Comparison of ENCODE assay signal across 19 cellular contexts in genomic region chr7:75559355-75559986, GRCh38.
A peak's percentile ranks its signal among the peaks of the same experiment; 100 is the strongest.
DNase-seq lines count a peak whose midpoint lies in the region; ATAC-seq, FAIRE-seq and TF ChIP-seq lines count a peak whose summit lies in the region.
"Had no signal": no experiment of that assay in that cellular context is flagged by ENCODE, and none has a peak within 500 bp of the region (broad histone marks: within the 10 kb centered on the region; RNA-seq: fewer than 3 reads in every experiment).

No MANE protein-coding gene starts in this region.

- no peak overlapping the region for H3K9ac ChIP-seq in BLaER1

- H3K4me1 ChIP-seq in BLaER1 (peaks cover 17% of the 10 kb centered on the region), foreskin keratinocyte (no peaks in the 10 kb centered on the region), uterus (no peaks in the 10 kb centered on the region)

- peak; percentile 84 for DNase-seq in RCC 7860 (ENCODE audit: low spot score)
- DNase-seq in glomerular visceral epithelial cell (ENCODE audit: extremely low spot score): peak; percentile 96
- DNase-seq in non-pigmented ciliary epithelial cell (ENCODE audit: low read depth): peak; percentile 59
- no peak for DNase-seq in foreskin keratinocyte
- no peak for DNase-seq in uterus
- no peak for DNase-seq in NCI-H510A (lab: John Stamatoyannopoulos, UW)
- DNase-seq: activated naive CD4-positive, alpha-beta T cell; activated T-cell treated with anti-CD3 and anti-CD28 coated beads, Interleukin-2, amount 50 U/mL, for 4 hours; amniotic stem cell; CD4-positive, CD25-positive, alpha-beta regulatory T cell; IMR-90; right cardiac atrium; Right ventricle myocardium superior; stimulated activated CD8-positive, alpha-beta memory T cell treated with anti-CD3 and anti-CD28 coated beads, Interleukin-4, amount 100 ng/mL, for 48 hours had no signal

- no peaks in the 10 kb centered on the region for H3K27me3 ChIP-seq in BLaER1
- H3K27me3 ChIP-seq in foreskin keratinocyte: no peaks in the 10 kb centered on the region
- no peaks in the 10 kb centered on the region for H3K27me3 ChIP-seq in uterus
- H3K27me3 ChIP-seq: dorsolateral prefrontal cortex, upper lobe of left lung had no signal

- ATAC-seq in HG02852 (IDR thresholded peaks at IDR 0.05; ENCODE audit: unreplicated experiment): no peak
- no peak for ATAC-seq in foreskin keratinocyte
- ATAC-seq: activated T-cell treated with anti-CD3 and anti-CD28 coated beads, Interleukin-2, amount 50 U/mL, for 4 hours; right cardiac atrium had no signal

- H3K4me3 ChIP-seq in BLaER1: no peak overlapping the region
- no peak overlapping the region for H3K4me3 ChIP-seq in uterus
- H3K4me3 ChIP-seq: upper lobe of left lung had no signal

- TF ChIP-seq CTCF in foreskin keratinocyte (conservative IDR thresholded peaks at IDR 0.05): no peak
- no peak for TF ChIP-seq CTCF in uterus (IDR thresholded peaks at IDR 0.05)

- H3K9me3 ChIP-seq in BLaER1 (0 out of 2 replicates have a peak, but pooled peaks cover 8% of the 10 kb centered on the region), uterus (no peaks in the 10 kb centered on the region)
- H3K9me3 ChIP-seq: upper lobe of left lung had no signal

- peak overlapping the region; percentile 64 for H3K4me2 ChIP-seq in BLaER1

- intact Hi-C loops in uterus (cut with DNase I; ENCODE audit: low total_unique reads): no loop called here

- TF ChIP-seq POLR2A in uterus (IDR thresholded peaks at IDR 0.05): no peak

- H3K27ac ChIP-seq in BLaER1 (0 out of 2 replicates have a peak overlapping the region, but pooled peaks have one; percentile 23), foreskin keratinocyte (no peak overlapping the region), uterus (no peak overlapping the region)
- H3K27ac ChIP-seq: upper lobe of left lung had no signal

- H4K20me1 ChIP-seq in BLaER1: no peaks in the 10 kb centered on the region

- FAIRE-seq in RCC 7860 (lab: Jason Lieb, UNC): no peak
- FAIRE-seq: H1 had no signal

- H3K36me3 ChIP-seq in BLaER1 (peaks cover 72% of the 10 kb centered on the region), uterus (no peaks in the 10 kb centered on the region)

Comparison
In these comparisons a context has a peak if more than half of its experiments do, and no peak if none do; other contexts are left out.
1. DNase-seq: peak in RCC 7860 (single experiment), glomerular visceral epithelial cell (single experiment) and non-pigmented ciliary epithelial cell (single experiment); none in foreskin keratinocyte (0 of 2), uterus (0 of 2) and NCI-H510A (single experiment).